In genomic region chr5:171120986-171121622, GRCh38 we compare ENCODE assay signal across 1 cellular context.
TF ChIP-seq lines count a peak whose summit lies in the region.

No MANE protein-coding gene starts in this region.

TF ChIP-seq in WTC11, 78 proteins besides CTCF, POLR2A, EP300 and RAD21 (continued from another document):
- TF ChIP-seq ATF3 (CRISPR knock-in tag; conservative IDR thresholded peaks at IDR 0.05): no peak
- TF ChIP-seq NR1H2 (CRISPR knock-in tag; IDR thresholded peaks at IDR 0.05): no peak
- TF ChIP-seq ARID4B (CRISPR knock-in tag; IDR thresholded peaks at IDR 0.05; ENCODE audit: borderline replicate concordance): no peak
- TF ChIP-seq, protein P1, sequence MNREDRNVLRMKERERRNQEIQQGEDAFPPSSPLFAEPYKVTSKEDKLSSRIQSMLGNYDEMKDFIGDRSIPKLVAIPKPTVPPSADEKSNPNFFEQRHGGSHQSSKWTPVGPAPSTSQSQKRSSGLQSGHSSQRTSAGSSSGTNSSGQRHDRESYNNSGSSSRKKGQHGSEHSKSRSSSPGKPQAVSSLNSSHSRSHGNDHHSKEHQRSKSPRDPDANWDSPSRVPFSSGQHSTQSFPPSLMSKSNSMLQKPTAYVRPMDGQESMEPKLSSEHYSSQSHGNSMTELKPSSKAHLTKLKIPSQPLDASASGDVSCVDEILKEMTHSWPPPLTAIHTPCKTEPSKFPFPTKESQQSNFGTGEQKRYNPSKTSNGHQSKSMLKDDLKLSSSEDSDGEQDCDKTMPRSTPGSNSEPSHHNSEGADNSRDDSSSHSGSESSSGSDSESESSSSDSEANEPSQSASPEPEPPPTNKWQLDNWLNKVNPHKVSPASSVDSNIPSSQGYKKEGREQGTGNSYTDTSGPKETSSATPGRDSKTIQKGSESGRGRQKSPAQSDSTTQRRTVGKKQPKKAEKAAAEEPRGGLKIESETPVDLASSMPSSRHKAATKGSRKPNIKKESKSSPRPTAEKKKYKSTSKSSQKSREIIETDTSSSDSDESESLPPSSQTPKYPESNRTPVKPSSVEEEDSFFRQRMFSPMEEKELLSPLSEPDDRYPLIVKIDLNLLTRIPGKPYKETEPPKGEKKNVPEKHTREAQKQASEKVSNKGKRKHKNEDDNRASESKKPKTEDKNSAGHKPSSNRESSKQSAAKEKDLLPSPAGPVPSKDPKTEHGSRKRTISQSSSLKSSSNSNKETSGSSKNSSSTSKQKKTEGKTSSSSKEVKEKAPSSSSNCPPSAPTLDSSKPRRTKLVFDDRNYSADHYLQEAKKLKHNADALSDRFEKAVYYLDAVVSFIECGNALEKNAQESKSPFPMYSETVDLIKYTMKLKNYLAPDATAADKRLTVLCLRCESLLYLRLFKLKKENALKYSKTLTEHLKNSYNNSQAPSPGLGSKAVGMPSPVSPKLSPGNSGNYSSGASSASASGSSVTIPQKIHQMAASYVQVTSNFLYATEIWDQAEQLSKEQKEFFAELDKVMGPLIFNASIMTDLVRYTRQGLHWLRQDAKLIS (CRISPR knock-in tag; IDR thresholded peaks at IDR 0.05; ENCODE audit: borderline replicate concordance): no peak
- no peak for TF ChIP-seq IRF1 (CRISPR knock-in tag; IDR thresholded peaks at IDR 0.05)
- TF ChIP-seq FOXJ3 (CRISPR knock-in tag; IDR thresholded peaks at IDR 0.05; ENCODE audit: borderline replicate concordance): no peak
- TF ChIP-seq EMX1 (CRISPR knock-in tag; IDR thresholded peaks at IDR 0.05): no peak
